In genomic region chr12:89351489-89352241, GRCh38 we compare ENCODE assay signal across 1 cellular context.
A peak's percentile ranks its signal among the peaks of the same experiment; 100 is the strongest.
TF ChIP-seq lines count a peak whose summit lies in the region.

No MANE protein-coding gene starts in this region.

TF ChIP-seq in HepG2, 621 proteins besides CTCF, POLR2A, EP300 and RAD21 (continued from another document and continues in another):
- TF ChIP-seq ZUFSP (CRISPR knock-in tag; IDR thresholded peaks at IDR 0.05; ENCODE audit: borderline replicate concordance) = no peak
- TF ChIP-seq ZNF503 (CRISPR knock-in tag; IDR thresholded peaks at IDR 0.05) = no peak
- no peak for TF ChIP-seq HNF4A (CRISPR knock-in tag; IDR thresholded peaks at IDR 0.05)
- no peak for TF ChIP-seq FOXM1 (CRISPR knock-in tag; IDR thresholded peaks at IDR 0.05)
- TF ChIP-seq NR1H2 (CRISPR knock-in tag; IDR thresholded peaks at IDR 0.05; ENCODE audit: borderline replicate concordance, low read depth) = no peak
- no peak for TF ChIP-seq ZNF75D (CRISPR knock-in tag; IDR thresholded peaks at IDR 0.05; ENCODE audit: borderline replicate concordance)
- TF ChIP-seq ZNF431 (CRISPR knock-in tag; IDR thresholded peaks at IDR 0.05; ENCODE audit: borderline replicate concordance, low read depth) = no peak
- no peak for TF ChIP-seq ZBTB37 (CRISPR knock-in tag; IDR thresholded peaks at IDR 0.05)
- TF ChIP-seq ZNF782 (CRISPR knock-in tag; IDR thresholded peaks at IDR 0.05; ENCODE audit: borderline replicate concordance) = peak; percentile 80; the same call in 1 of the 2 replicates
- no peak for TF ChIP-seq NR3C1 (CRISPR knock-in tag; IDR thresholded peaks at IDR 0.05)
- no peak for TF ChIP-seq RFX3 (CRISPR knock-in tag; IDR thresholded peaks at IDR 0.05)
- no peak for TF ChIP-seq PHF5A (CRISPR knock-in tag; IDR thresholded peaks at IDR 0.05; ENCODE audit: low read depth, unreplicated experiment)
- peak; percentile 77 for TF ChIP-seq HNRNPL (IDR thresholded peaks at IDR 0.05; ENCODE audit: low read depth, low read length)
- no peak; the same call in 1 of the 2 replicates for TF ChIP-seq NFAT5 (CRISPR knock-in tag; IDR thresholded peaks at IDR 0.05)
- peak; percentile 99 for TF ChIP-seq AFF4 (CRISPR knock-in tag; IDR thresholded peaks at IDR 0.05)
- TF ChIP-seq ZNF234 (CRISPR knock-in tag; conservative IDR thresholded peaks at IDR 0.05) = no peak; the same call in 1 of the 2 replicates
- no peak for TF ChIP-seq ZKSCAN5 (CRISPR knock-in tag; IDR thresholded peaks at IDR 0.05)
- TF ChIP-seq MATR3 (CRISPR knock-in tag; IDR thresholded peaks at IDR 0.05) = no peak
- TF ChIP-seq HOXA5 (CRISPR knock-in tag; IDR thresholded peaks at IDR 0.05) = no peak; the same call in none of the 2 replicates
- no peak for TF ChIP-seq LRRFIP1 (CRISPR knock-in tag; conservative IDR thresholded peaks at IDR 0.05)
- TF ChIP-seq ZNF724P (CRISPR knock-in tag; IDR thresholded peaks at IDR 0.05; ENCODE audit: borderline replicate concordance) = 0 out of 2 replicates have a peak, but pooled peaks have one; percentile 56
- TF ChIP-seq MIER2 (CRISPR knock-in tag; IDR thresholded peaks at IDR 0.05) = no peak
- TF ChIP-seq MAFG (CRISPR knock-in tag; IDR thresholded peaks at IDR 0.05) = no peak
- TF ChIP-seq ZFAT (CRISPR knock-in tag; conservative IDR thresholded peaks at IDR 0.05) = no peak
- TF ChIP-seq ZNF709 (CRISPR knock-in tag; IDR thresholded peaks at IDR 0.05) = peak; percentile 80; the same call in 1 of the 2 replicates
- no peak for TF ChIP-seq ELF3 (CRISPR knock-in tag; IDR thresholded peaks at IDR 0.05)
- no peak for TF ChIP-seq WIZ (CRISPR knock-in tag; IDR thresholded peaks at IDR 0.05)
- TF ChIP-seq LCORL (IDR thresholded peaks at IDR 0.05) = no peak
- no peak for TF ChIP-seq LCORL (CRISPR knock-in tag; IDR thresholded peaks at IDR 0.05)
- no peak for TF ChIP-seq GZF1 (CRISPR knock-in tag; IDR thresholded peaks at IDR 0.05)
- no peak for TF ChIP-seq ZNF737 (CRISPR knock-in tag; IDR thresholded peaks at IDR 0.05; ENCODE audit: borderline replicate concordance)
- no peak; the same call in 1 of the 2 replicates for TF ChIP-seq FOXO1 (CRISPR knock-in tag; IDR thresholded peaks at IDR 0.05)
- no peak for TF ChIP-seq ZSCAN31 (CRISPR knock-in tag; IDR thresholded peaks at IDR 0.05; ENCODE audit: low read depth)
- TF ChIP-seq KDM5A (IDR thresholded peaks at IDR 0.05; ENCODE audit: borderline replicate concordance, low read length) = no peak
- TF ChIP-seq ELK4 (CRISPR knock-in tag; IDR thresholded peaks at IDR 0.05; ENCODE audit: borderline replicate concordance) = no peak
- 0 out of 2 replicates have a peak, but pooled peaks have one; percentile 25 for TF ChIP-seq PAX8 (CRISPR knock-in tag; IDR thresholded peaks at IDR 0.05; ENCODE audit: borderline replicate concordance)
- TF ChIP-seq SAFB2 (CRISPR knock-in tag; IDR thresholded peaks at IDR 0.05; ENCODE audit: borderline replicate concordance, low read depth) = 0 out of 2 replicates have a peak, but pooled peaks have one; percentile 89
- TF ChIP-seq ZNF563 (CRISPR knock-in tag; IDR thresholded peaks at IDR 0.05) = 0 out of 2 replicates have a peak, but pooled peaks have one; percentile 47
- TF ChIP-seq ZNF33B (CRISPR knock-in tag; IDR thresholded peaks at IDR 0.05) = no peak; the same call in 1 of the 2 replicates
- no peak for TF ChIP-seq DBP (CRISPR knock-in tag; IDR thresholded peaks at IDR 0.05; ENCODE audit: not compliant biosample characterization)
